9 cellular contexts compared by ENCODE assay signal in genomic region chr3:143016321-143016972, GRCh38. TPM values are rescaled to one million over a fixed set of nuclear protein-coding genes. Genes with fewer than 3 reads are reported as not detected.
DNase-seq lines count a peak whose midpoint lies in the region; ATAC-seq and TF ChIP-seq lines count a peak whose summit lies in the region.
"Had no signal": no experiment of that assay in that cellular context is flagged by ENCODE, and none has a peak within 500 bp of the region (broad histone marks: within the 10 kb centered on the region; RNA-seq: fewer than 3 reads in every experiment).

No MANE protein-coding gene starts in this region.

- H3K27ac Mint-ChIP-seq in brain: no peak overlapping the region
- H3K27ac Mint-ChIP-seq in naive B cell: no peak overlapping the region

- peak; percentile 2 for DNase-seq in DMS53 treated with DMSO at 0.1 percent for 48 hours (lab: John Stamatoyannopoulos, UW; ENCODE audit: unreplicated experiment)
- DNase-seq in Karpas-422: peak; percentile 78
- peak; percentile 15 for DNase-seq in naive B cell
- DNase-seq in stimulated activated CD4-positive, alpha-beta T cell treated with anti-CD3 and anti-CD28 coated beads, Interleukin-2, amount 100 ng/mL, for 24 hours: no peak
- DNase-seq in ureter (ENCODE audit: low spot score): no peak
- DNase-seq in epidermal melanocyte (ENCODE audit: insufficient read length, low spot score): no peak
- DNase-seq: occipital lobe had no signal

- H3K9me3 ChIP-seq in Karpas-422 (ENCODE audit: low read length): no peaks in the 10 kb centered on the region

- peaks cover 0 to 4% (median 0%) of the 10 kb centered on the region in 5 experiments for H3K9me3 Mint-ChIP-seq in brain
- peaks cover 0 to 2% (median 0%) of the 10 kb centered on the region in 7 donors for H3K9me3 Mint-ChIP-seq in naive B cell

- no peak overlapping the region for H3K27ac ChIP-seq in Karpas-422 (ENCODE audit: low read length)

- H3K36me3 ChIP-seq in Karpas-422 (ENCODE audit: insufficient read depth, low read length): peaks cover 86% of the 10 kb centered on the region

- H3K27me3 ChIP-seq in Karpas-422 (ENCODE audit: low read length): no peaks in the 10 kb centered on the region

- no peaks in the 10 kb centered on the region for H4K20me1 ChIP-seq in Karpas-422 (ENCODE audit: insufficient read depth, low read depth, low read length)

- TF ChIP-seq CTCF in brain (conservative IDR thresholded peaks at IDR 0.05): peak; percentile 33 to 66

- ATAC-seq in naive B cell (ENCODE audit: low read depth in 2 of 2) (peak in 1 of 2 donors; percentile 36), GM19467 (IDR thresholded peaks at IDR 0.05; ENCODE audit: unreplicated experiment) (no peak)

- H3K27me3 Mint-ChIP-seq in brain (no peaks in the 10 kb centered on the region), naive B cell (no peaks in the 10 kb centered on the region)

- no peak overlapping the region for H3K4me3 ChIP-seq in Karpas-422 (ENCODE audit: low read length)

- no peak overlapping the region for H3K9ac ChIP-seq in Karpas-422 (ENCODE audit: low read length)

- no peaks in the 10 kb centered on the region for H3K9me2 ChIP-seq in Karpas-422 (replicated peaks; ENCODE audit: insufficient read depth, low read length)

- peaks cover 7% of the 10 kb centered on the region for H3K4me1 Mint-ChIP-seq in brain
- peaks cover 0 to 5% (median 0%) of the 10 kb centered on the region in 3 donors for H3K4me1 Mint-ChIP-seq in naive B cell

- no peak overlapping the region for H3K4me2 ChIP-seq in Karpas-422 (ENCODE audit: low read depth, low read length, poor library complexity, severe bottlenecking)

- peaks cover 94% of the 10 kb centered on the region for H3K79me2 ChIP-seq in Karpas-422 (ENCODE audit: low read length)

- peaks cover 70% of the 10 kb centered on the region for H3K36me3 Mint-ChIP-seq in brain
- H3K36me3 Mint-ChIP-seq in naive B cell: peaks cover 8 to 21% of the 10 kb centered on the region in 2 donors

- no peak overlapping the region for H2AFZ ChIP-seq in Karpas-422 (ENCODE audit: low read length)

- H3K4me3 Mint-ChIP-seq in brain (no peak overlapping the region), naive B cell (no peak overlapping the region)

- peaks cover 6% of the 10 kb centered on the region; the same call in 1 of the 2 replicates for H3K4me1 ChIP-seq in Karpas-422 (ENCODE audit: low read length)

RNA-seq across cellular contexts. Expression of gene U2SURP, which starts 15.1 kb away (rescaled TPM):
- 69.4 and 135 TPM in 2 replicates for total RNA-seq in Karpas-422 (2014; rRNA removed; shearing (Covaris generic); ENCODE audit: low replicate concordance)
- polyA plus RNA-seq in brain (ENCODE audit: insufficient read depth, low read depth, low replicate concordance) (15.1 TPM), naive B cell (ENCODE audit: low read depth in 6 of 6) (100 to 1,000 TPM in 5 of 6 donors, 10 to 100 TPM in 1; 87.3 to 188 (median 132) TPM)
- 125 TPM for total RNA-seq in ureter

RNA-seq across cellular contexts. Expression of gene PAQR9, which starts 53.0 kb away (rescaled TPM):
- total RNA-seq in Karpas-422 (2014; rRNA removed; shearing (Covaris generic); ENCODE audit: low replicate concordance): not detected in 2 replicates
- polyA plus RNA-seq in brain (ENCODE audit: insufficient read depth, low read depth, low replicate concordance) (not detected), naive B cell (ENCODE audit: low read depth in 6 of 6) (not detected)
- total RNA-seq in ureter: not detected

Comparison
In these comparisons a context has a peak if more than half of its experiments do, and no peak if none do; other contexts are left out.
1. DNase-seq: peak in DMS53 treated with DMSO at 0.1 percent for 48 hours (single experiment), Karpas-422 (single experiment) and naive B cell (single experiment); none in stimulated activated CD4-positive, alpha-beta T cell treated with anti-CD3 and anti-CD28 coated beads, Interleukin-2, amount 100 ng/mL, for 24 hours (0 of 2), ureter (single experiment) and epidermal melanocyte (single experiment).